16 cellular contexts compared by ENCODE assay signal in genomic region chrX:13476384-13476783, GRCh38.
"Had no signal": no experiment of that assay in that cellular context is flagged by ENCODE, and none has a peak within 500 bp of the region (broad histone marks: within the 10 kb centered on the region; RNA-seq: fewer than 3 reads in every experiment).

No MANE protein-coding gene starts in this region.

- H3K79me2 ChIP-seq: hepatocyte had no signal

- H3K4me3 ChIP-seq: dorsolateral prefrontal cortex, hepatocyte, psoas muscle, skin epidermis had no signal

- H3K27ac ChIP-seq: dorsolateral prefrontal cortex, hepatocyte, neutrophil, psoas muscle, skin epidermis had no signal

- H2AFZ ChIP-seq: hepatocyte had no signal

- H3K4me1 ChIP-seq: psoas muscle had no signal

- H3K9me3 ChIP-seq: neutrophil, psoas muscle had no signal

- H3K27me3 ChIP-seq: hepatocyte, neutrophil had no signal

- H3K4me2 ChIP-seq: hepatocyte had no signal

- DNase-seq: cortex of kidney; dorsolateral prefrontal cortex; effector CD8-positive, alpha-beta T cell; foreskin melanocyte; head of caudate nucleus; left colon; mesendoderm; naive B cell; psoas muscle; retina; stimulated activated CD4-positive, alpha-beta T cell treated with anti-CD3 and anti-CD28 coated beads, Interleukin-2, amount 100 ng/mL, for 24 hours; stimulated activated naive CD4-positive, alpha-beta T cell treated with Interleukin-2 at 50 U/mL for 16 hours had no signal

- H3K36me3 ChIP-seq: neutrophil had no signal

- ATAC-seq: left colon, psoas muscle, sciatic nerve had no signal
